16 cellular contexts compared by ENCODE assay signal in genomic region chr4:76484654-76485053, GRCh38. TPM values are rescaled to one million over a fixed set of nuclear protein-coding genes. Genes with fewer than 3 reads are reported as not detected.
DNase-seq lines count a peak whose midpoint lies in the region; TF ChIP-seq lines count a peak whose summit lies in the region.
"Had no signal": no experiment of that assay in that cellular context is flagged by ENCODE, and none has a peak within 500 bp of the region (broad histone marks: within the 10 kb centered on the region; RNA-seq: fewer than 3 reads in every experiment).

No MANE protein-coding gene starts in this region.

- no peak overlapping the region for H3T11ph ChIP-seq in H9 (ENCODE audit: low read length)

- peak overlapping the region; percentile 65 for H2BK120ac ChIP-seq in H9 (ENCODE audit: low read depth, low read length, poor library complexity, severe bottlenecking)

- no peak overlapping the region for H2BK12ac ChIP-seq in H9 (ENCODE audit: insufficient read length, low read depth, low read length)

- TF ChIP-seq CTCF in H9 (conservative IDR thresholded peaks at IDR 0.05) (no peak), brain (conservative IDR thresholded peaks at IDR 0.05) (no peak), progenitor cell of endocrine pancreas (IDR thresholded peaks at IDR 0.05; ENCODE audit: unreplicated experiment) (no peak), dorsolateral prefrontal cortex (IDR thresholded peaks at IDR 0.05 in 54 of 56, conservative IDR thresholded peaks at IDR 0.05 in 2 of 56; ENCODE audit: low read depth in 1 of 56, partially characterized antibody in 56 of 56) (no peak)

- no peak overlapping the region for H3K23ac ChIP-seq in H9 (ENCODE audit: insufficient read length, low read depth, low read length)

- H3K27me3 ChIP-seq in H9 (ENCODE audit: insufficient read depth, low read length) (no peaks in the 10 kb centered on the region), dorsolateral prefrontal cortex (no peaks in the 10 kb centered on the region)

- no peak overlapping the region for H3K14ac ChIP-seq in H9 (ENCODE audit: insufficient read depth, low read length)

- no peak overlapping the region for H3K18ac ChIP-seq in H9 (ENCODE audit: insufficient read length, low read depth, low read length)

- H3K4me1 ChIP-seq in H9 (ENCODE audit: insufficient read depth, low read length) = peaks cover 10% of the 10 kb centered on the region; the same call in 1 of the 2 replicates
- peaks cover 9% of the 10 kb centered on the region for H3K4me1 ChIP-seq in mesodermal cell (ENCODE audit: control insufficient read depth, insufficient read depth, low read length, poor library complexity, severe bottlenecking)

- H3K36me3 Mint-ChIP-seq in H9 (ENCODE audit: insufficient read depth in 1 of 3, low read depth in 3 of 3) = peaks cover 17 to 39% (median 21%) of the 10 kb centered on the region in 3 experiments
- H3K36me3 Mint-ChIP-seq in brain = peaks cover 24% of the 10 kb centered on the region
- peaks cover 6% of the 10 kb centered on the region for H3K36me3 Mint-ChIP-seq in progenitor cell of endocrine pancreas (ENCODE audit: insufficient read depth)
- H3K36me3 Mint-ChIP-seq: CD4-positive, CD25-positive, alpha-beta regulatory T cell; IgD-negative memory B cell had no signal

- H3K27me3 Mint-ChIP-seq in H9 (ENCODE audit: low read depth) (no peaks in the 10 kb centered on the region), brain (no peaks in the 10 kb centered on the region), progenitor cell of endocrine pancreas (no peaks in the 10 kb centered on the region)

- H3K79me2 ChIP-seq in H9 (ENCODE audit: insufficient read depth, low read length) = no peaks in the 10 kb centered on the region; the same call in 1 of the 2 replicates

- no peak overlapping the region for H3K56ac ChIP-seq in H9 (ENCODE audit: insufficient read length, low read depth, low read length)

- no peak overlapping the region for H4K5ac ChIP-seq in H9 (ENCODE audit: insufficient read length, low read depth, low read length)

- no peak overlapping the region for H3K9ac ChIP-seq in H9 (ENCODE audit: extremely low read depth, insufficient read length, low read length)

- no peaks in the 10 kb centered on the region for H3K79me1 ChIP-seq in H9 (ENCODE audit: insufficient read depth, low read depth, low read length, poor library complexity, severe bottlenecking)

- no peak overlapping the region for H3K4me3 Mint-ChIP-seq in H9
- H3K4me3 Mint-ChIP-seq in brain = no peak overlapping the region
- H3K4me3 Mint-ChIP-seq in progenitor cell of endocrine pancreas (ENCODE audit: low read depth) = no peak overlapping the region
- H3K4me3 Mint-ChIP-seq: CD4-positive, CD25-positive, alpha-beta regulatory T cell; HFFc6 had no signal

- H3K9me3 ChIP-seq in H9 (ENCODE audit: control insufficient read depth, low read depth, low read length) = no peaks in the 10 kb centered on the region
- no peaks in the 10 kb centered on the region for H3K9me3 ChIP-seq in mesodermal cell (ENCODE audit: control insufficient read depth, low read length)

- H3K27ac ChIP-seq in H9 (ENCODE audit: insufficient read length, low read depth, low read length) (peak overlapping the region; percentile 8), mesodermal cell (ENCODE audit: low read depth, low read length, severe bottlenecking) (peak overlapping the region; percentile 16), dorsolateral prefrontal cortex (no peak overlapping the region)

- peaks cover 34 to 40% of the 10 kb centered on the region in 2 experiments for H3K9me3 Mint-ChIP-seq in H9
- peaks cover 26 to 53% (median 40%) of the 10 kb centered on the region in 5 experiments for H3K9me3 Mint-ChIP-seq in brain
- H3K9me3 Mint-ChIP-seq in progenitor cell of endocrine pancreas (ENCODE audit: low read depth) = peaks cover 27% of the 10 kb centered on the region

- no peaks in the 10 kb centered on the region for H3K23me2 ChIP-seq in H9 (ENCODE audit: insufficient read length, low read depth, low read length, poor library complexity, severe bottlenecking)

- H3K4me1 Mint-ChIP-seq in H9 (peaks cover 25 to 36% of the 10 kb centered on the region in 2 experiments), brain (peaks cover 40% of the 10 kb centered on the region), progenitor cell of endocrine pancreas (ENCODE audit: low read depth) (peaks cover 21% of the 10 kb centered on the region)
- H3K4me1 Mint-ChIP-seq: CD4-positive, CD25-positive, alpha-beta regulatory T cell had no signal

- no CpG with 5 or more reads among the region's 3 CpGs for WGBS in H9 (ENCODE audit: extremely low coverage, insufficient read length, low lambda C conversion rate)
- WGBS in mesodermal cell (ENCODE audit: insufficient coverage in 2 of 2), 2 experiments = 68 to 100% methylated on average over 1 to 2 of the region's 3 CpGs

- H3K27ac Mint-ChIP-seq in H9 (peak overlapping the region; percentile 90 to 95 (median 91)), brain (peak overlapping the region in 4 of 5 experiments; percentile 4 to 79 (median 41)), progenitor cell of endocrine pancreas (peak overlapping the region; percentile 56)
- H3K27ac Mint-ChIP-seq: HFFc6, IgD-negative memory B cell had no signal

- no peak overlapping the region for H3K4ac ChIP-seq in H9 (ENCODE audit: low read depth, low read length)

- no peak overlapping the region for H2AFZ ChIP-seq in H9 (ENCODE audit: low read length)

- no peak for DNase-seq in H9
- no peak for DNase-seq in progenitor cell of endocrine pancreas (ENCODE audit: low spot score, unreplicated experiment)
- DNase-seq in dorsolateral prefrontal cortex = no peak
- DNase-seq in A172 (ENCODE audit: low spot score) = no peak
- no peak for DNase-seq in G401 (ENCODE audit: low spot score)
- DNase-seq: CD4-positive, CD25-positive, alpha-beta regulatory T cell; COR-L47; DND-41; HFFc6; NCI-H1105 treated with DMSO at 0.1 percent for 48 hours; NCI-H2171; NCI-H524; NK-92 treated with Interleukin-12 subunit alpha and Interleukin-12 subunit beta, amount 100 ng/mL, for 24 hours had no signal

- no peak overlapping the region for H3K4me3 ChIP-seq in mesodermal cell (ENCODE audit: extremely low read depth, insufficient read depth, low read length, poor library complexity, severe bottlenecking)
- H3K4me3 ChIP-seq in dorsolateral prefrontal cortex = no peak overlapping the region

- H2AK5ac ChIP-seq in H9 (ENCODE audit: insufficient read length, low read length) = no peak overlapping the region

- no peak overlapping the region for H4K91ac ChIP-seq in H9 (ENCODE audit: insufficient read length, low read depth, low read length)

- no peak overlapping the region for H4K8ac ChIP-seq in H9 (replicated peaks; ENCODE audit: insufficient read length, low read depth, low read length)

- H4K20me1 ChIP-seq in H9 (ENCODE audit: control insufficient read depth, insufficient read depth, insufficient read length) = no peaks in the 10 kb centered on the region

- H2BK5ac ChIP-seq in H9 (ENCODE audit: insufficient read length, low read length) = no peak overlapping the region

- in situ Hi-C loops in G401 (cut with HindIII; ENCODE audit: low sequenced_read_pairs) = no loop called here

- H2BK15ac ChIP-seq in H9 (ENCODE audit: low read depth, low read length) = no peak overlapping the region

- intact Hi-C loops in dorsolateral prefrontal cortex (cut with DNase I) = no loop called here

- no peaks in the 10 kb centered on the region for H3K36me3 ChIP-seq in mesodermal cell (ENCODE audit: control insufficient read depth, insufficient read depth, low read length)

- no peak overlapping the region for H2BK20ac ChIP-seq in H9 (ENCODE audit: low read depth, low read length, poor library complexity, severe bottlenecking)

- H3K4me2 ChIP-seq in H9 (ENCODE audit: insufficient read depth, insufficient read length, low read length) = no peak overlapping the region

RNA-seq across cellular contexts. Expression of gene SHROOM3, which starts 49.6 kb away (rescaled TPM):
- 27.0 and 27.6 TPM in 2 replicates for total RNA-seq in H9 (2021)
- polyA plus RNA-seq in brain (ENCODE audit: insufficient read depth, low read depth, low replicate concordance) = 30.9 TPM
- 20.0 TPM for polyA plus RNA-seq in mesodermal cell (2013, experiment 1 of 2)
- 15.0 TPM for polyA plus RNA-seq in mesodermal cell (2013, experiment 2 of 2)
- 54.9 and 60.0 TPM in 2 replicates for total RNA-seq in progenitor cell of endocrine pancreas
- total RNA-seq in dorsolateral prefrontal cortex = 10 to 100 TPM in 117 of 120 experiments, 1 to 10 TPM in 3; 7.6 to 38.2 (median 21.4) TPM
- 13.2 and 19.0 TPM in 2 replicates for total RNA-seq in A172 (2014; rRNA removed; shearing (Covaris generic))
- 58.4 and 66.0 TPM in 2 replicates for total RNA-seq in G401 (2014; rRNA removed; shearing (Covaris generic))
- total RNA-seq: CD4-positive, CD25-positive, alpha-beta regulatory T cell had no signal
- polyA plus RNA-seq: CD4-positive, CD25-positive, alpha-beta regulatory T cell; IgD-negative memory B cell had no signal

Comparison
In these comparisons a context has a peak if more than half of its experiments do, and no peak if none do; other contexts are left out.
1. H3K27ac ChIP-seq: peak in H9 (single experiment) and mesodermal cell (single experiment); none in dorsolateral prefrontal cortex (0 of 59).
2. H3K27ac Mint-ChIP-seq: peak in every context shown above with its lines; median percentile 91 in H9; 56 in progenitor cell of endocrine pancreas; 41 in brain.